Comparison of ENCODE assay signal across 8 cellular contexts in the genomic region with DNA sequence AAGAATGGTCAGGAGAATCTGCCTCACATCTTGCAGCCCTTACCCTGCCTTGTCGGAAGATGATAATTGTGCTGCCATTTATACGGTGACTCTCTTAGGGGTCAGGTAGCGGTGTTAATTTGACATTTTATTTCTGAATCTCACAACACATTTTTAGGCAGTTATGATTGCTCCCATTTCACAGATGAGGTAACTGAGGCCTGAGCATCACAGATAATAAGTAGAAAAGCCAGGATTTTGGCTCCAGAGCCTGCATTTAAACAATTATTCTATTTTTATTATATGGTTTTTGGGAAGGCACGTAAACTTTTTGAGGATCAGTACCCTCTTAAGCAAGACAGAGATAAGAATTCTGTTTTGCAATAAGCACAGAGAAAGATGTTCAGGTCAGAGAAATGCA.
"Had no signal": no experiment of that assay in that cellular context is flagged by ENCODE, and none has a peak within 500 bp of the region (broad histone marks: within the 10 kb centered on the region; RNA-seq: fewer than 3 reads in every experiment).

No MANE protein-coding gene starts in this region.

- DNase-seq: GDM1, GF-D8 had no signal

- H3K4me3 ChIP-seq: GM12878 had no signal

- ATAC-seq: GM12878 had no signal

- FAIRE-seq: G401.6, GM12878, GM12891, GM12892, GM18507, GM19239 had no signal
